Comparison of ENCODE assay signal across 1 cellular context in the genomic region with DNA sequence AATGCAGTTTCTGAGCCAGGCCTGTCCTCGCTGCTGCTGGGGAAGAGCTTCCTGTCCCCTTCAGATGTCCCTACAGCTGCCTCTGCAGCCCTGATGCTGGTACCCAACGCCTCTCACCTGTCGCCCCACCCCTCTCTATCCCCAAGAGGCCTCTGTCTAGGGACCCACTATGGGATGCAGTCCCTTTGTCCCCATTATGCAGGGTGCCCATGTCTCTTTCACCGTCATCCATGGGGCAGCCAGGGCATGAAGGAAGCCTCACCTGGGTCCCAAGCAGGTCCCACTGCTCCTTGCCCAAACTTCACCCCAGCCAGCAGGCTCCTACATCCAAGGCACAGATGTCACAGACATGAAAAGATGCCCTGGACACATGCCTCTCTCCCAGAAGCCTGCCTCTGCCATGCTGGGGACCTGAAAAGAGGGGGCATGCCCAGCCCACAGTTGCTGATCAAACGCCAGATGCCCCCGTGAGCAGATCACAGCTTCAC.
TF ChIP-seq lines count a peak whose summit lies in the region.

No MANE protein-coding gene starts in this region.

TF ChIP-seq in WTC11, 78 proteins besides CTCF, POLR2A, EP300 and RAD21 (continued from another document):
- TF ChIP-seq, protein P1, sequence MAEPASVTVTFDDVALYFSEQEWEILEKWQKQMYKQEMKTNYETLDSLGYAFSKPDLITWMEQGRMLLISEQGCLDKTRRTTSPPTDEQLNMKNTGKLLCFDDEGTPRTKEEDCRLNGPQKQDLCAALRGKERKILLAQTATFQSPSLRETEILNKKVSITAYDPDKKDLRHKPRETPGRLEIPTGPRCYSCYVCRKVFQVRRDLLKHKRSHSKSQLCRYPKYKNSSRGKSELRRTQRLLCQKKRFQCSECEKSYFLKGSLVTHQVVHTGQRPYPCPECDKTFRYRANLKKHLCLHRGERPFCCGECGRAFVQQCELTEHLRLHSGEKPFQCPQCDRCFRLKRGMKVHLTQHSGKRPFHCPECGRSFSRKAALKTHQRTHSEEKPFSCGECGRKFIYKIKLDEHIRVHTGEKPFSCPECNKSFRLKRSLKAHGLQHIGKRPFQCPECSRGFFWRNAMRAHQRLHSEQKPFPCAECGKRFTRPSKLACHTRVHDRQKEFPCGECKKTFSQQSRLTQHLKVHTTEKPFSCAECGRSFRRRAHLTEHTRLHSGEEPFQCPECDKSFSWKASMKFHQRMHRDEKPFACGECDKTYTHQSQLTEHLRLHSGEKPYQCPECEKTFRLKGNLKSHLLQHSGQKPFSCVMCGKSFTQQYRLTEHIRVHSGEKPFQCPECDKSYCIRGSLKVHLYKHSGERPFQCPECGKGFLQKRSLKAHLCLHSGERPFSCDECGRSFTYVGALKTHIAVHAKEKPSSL (CRISPR knock-in tag; conservative IDR thresholded peaks at IDR 0.05) = no peak
- TF ChIP-seq NR3C1 (CRISPR knock-in tag; conservative IDR thresholded peaks at IDR 0.05; ENCODE audit: low read depth) (no peak), TCF7 (CRISPR knock-in tag; IDR thresholded peaks at IDR 0.05; ENCODE audit: low read depth) (no peak), ETV6 (CRISPR knock-in tag; IDR thresholded peaks at IDR 0.05) (no peak), JAZF1 (CRISPR knock-in tag; IDR thresholded peaks at IDR 0.05) (no peak), ZNF232 (CRISPR knock-in tag; IDR thresholded peaks at IDR 0.05) (no peak)
- TF ChIP-seq, protein P2, sequence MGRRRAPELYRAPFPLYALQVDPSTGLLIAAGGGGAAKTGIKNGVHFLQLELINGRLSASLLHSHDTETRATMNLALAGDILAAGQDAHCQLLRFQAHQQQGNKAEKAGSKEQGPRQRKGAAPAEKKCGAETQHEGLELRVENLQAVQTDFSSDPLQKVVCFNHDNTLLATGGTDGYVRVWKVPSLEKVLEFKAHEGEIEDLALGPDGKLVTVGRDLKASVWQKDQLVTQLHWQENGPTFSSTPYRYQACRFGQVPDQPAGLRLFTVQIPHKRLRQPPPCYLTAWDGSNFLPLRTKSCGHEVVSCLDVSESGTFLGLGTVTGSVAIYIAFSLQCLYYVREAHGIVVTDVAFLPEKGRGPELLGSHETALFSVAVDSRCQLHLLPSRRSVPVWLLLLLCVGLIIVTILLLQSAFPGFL (CRISPR knock-in tag; IDR thresholded peaks at IDR 0.05; ENCODE audit: borderline replicate concordance) = no peak
- TF ChIP-seq, protein P3, sequence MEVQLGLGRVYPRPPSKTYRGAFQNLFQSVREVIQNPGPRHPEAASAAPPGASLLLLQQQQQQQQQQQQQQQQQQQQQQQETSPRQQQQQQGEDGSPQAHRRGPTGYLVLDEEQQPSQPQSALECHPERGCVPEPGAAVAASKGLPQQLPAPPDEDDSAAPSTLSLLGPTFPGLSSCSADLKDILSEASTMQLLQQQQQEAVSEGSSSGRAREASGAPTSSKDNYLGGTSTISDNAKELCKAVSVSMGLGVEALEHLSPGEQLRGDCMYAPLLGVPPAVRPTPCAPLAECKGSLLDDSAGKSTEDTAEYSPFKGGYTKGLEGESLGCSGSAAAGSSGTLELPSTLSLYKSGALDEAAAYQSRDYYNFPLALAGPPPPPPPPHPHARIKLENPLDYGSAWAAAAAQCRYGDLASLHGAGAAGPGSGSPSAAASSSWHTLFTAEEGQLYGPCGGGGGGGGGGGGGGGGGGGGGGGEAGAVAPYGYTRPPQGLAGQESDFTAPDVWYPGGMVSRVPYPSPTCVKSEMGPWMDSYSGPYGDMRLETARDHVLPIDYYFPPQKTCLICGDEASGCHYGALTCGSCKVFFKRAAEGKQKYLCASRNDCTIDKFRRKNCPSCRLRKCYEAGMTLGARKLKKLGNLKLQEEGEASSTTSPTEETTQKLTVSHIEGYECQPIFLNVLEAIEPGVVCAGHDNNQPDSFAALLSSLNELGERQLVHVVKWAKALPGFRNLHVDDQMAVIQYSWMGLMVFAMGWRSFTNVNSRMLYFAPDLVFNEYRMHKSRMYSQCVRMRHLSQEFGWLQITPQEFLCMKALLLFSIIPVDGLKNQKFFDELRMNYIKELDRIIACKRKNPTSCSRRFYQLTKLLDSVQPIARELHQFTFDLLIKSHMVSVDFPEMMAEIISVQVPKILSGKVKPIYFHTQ (CRISPR knock-in tag; IDR thresholded peaks at IDR 0.05) = no peak
